ENCODE assay signal across 10 cellular contexts in the genomic region with DNA sequence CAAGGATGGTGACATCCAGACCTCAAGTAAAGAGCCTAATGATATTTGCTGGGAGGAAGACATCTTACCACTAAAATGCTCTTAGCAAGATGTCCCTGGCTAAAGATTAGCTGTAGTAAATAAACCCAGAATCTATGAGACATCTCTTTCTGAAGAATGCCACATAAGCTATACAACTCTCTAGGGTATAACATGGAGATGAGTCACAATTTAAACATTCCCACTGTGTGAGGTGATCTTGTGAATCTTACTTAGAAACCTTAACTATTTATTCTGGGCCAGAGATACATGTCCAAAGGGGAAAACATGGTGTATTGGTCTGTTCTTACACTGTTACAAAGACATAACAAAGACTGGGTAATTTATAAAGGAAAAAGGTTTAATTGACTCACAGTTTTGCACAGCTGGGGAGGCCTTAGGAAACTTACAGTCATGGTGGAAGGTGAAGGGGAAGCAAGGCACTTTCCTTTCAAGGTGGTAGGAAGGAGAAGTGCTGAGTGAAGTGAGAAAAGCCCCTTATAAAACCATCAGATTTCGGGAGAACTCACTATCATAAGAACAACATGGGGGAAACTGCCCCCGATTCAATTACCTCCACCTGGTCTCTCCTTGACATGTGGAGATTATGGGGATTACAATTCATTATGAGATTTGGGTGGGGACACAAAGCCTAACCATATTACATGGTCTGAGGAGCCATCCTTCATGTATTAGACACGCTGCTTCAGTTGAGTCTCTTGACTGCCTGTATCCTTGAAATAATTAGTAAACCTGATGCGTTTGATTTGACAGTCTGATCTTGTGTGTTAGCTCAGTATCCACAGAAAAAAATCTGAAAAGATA. TPM values are rescaled to one million over a fixed set of nuclear protein-coding genes. Genes with fewer than 3 reads are reported as not detected.
DNase-seq lines count a peak whose midpoint lies in the region; ATAC-seq, FAIRE-seq and TF ChIP-seq lines count a peak whose summit lies in the region.
"Had no signal": no experiment of that assay in that cellular context is flagged by ENCODE, and none has a peak within 500 bp of the region (broad histone marks: within the 10 kb centered on the region; RNA-seq: fewer than 3 reads in every experiment).

No MANE protein-coding gene starts in this region.

- peak overlapping the region; percentile 71 for H3K27ac Mint-ChIP-seq in activated T-helper 2 cell treated with anti-CD3 and anti-CD28 coated beads, Interferon-gamma antibody, Interleukin-2, Interleukin-4, amounts not matched to agents 10 μg/mL and 5 μg/mL and 100 μg/mL, durations not matched to agents 14 hours and 24 hours and 36 hours

- H3K4me2 ChIP-seq in OCI-LY7 (ENCODE audit: low read length), result no peak overlapping the region

- H3K4me3 ChIP-seq in OCI-LY7 (ENCODE audit: low read depth, low read length, poor library complexity, severe bottlenecking), result no peak overlapping the region

- H3K9me3 Mint-ChIP-seq in activated T-helper 2 cell treated with anti-CD3 and anti-CD28 coated beads, Interferon-gamma antibody, Interleukin-2, Interleukin-4, amounts not matched to agents 10 μg/mL and 5 μg/mL and 100 μg/mL, durations not matched to agents 14 hours and 24 hours and 36 hours, result peaks cover 11% of the 10 kb centered on the region

- in situ Hi-C loops in ACHN (cut with HindIII; ENCODE audit: low pct_ligation_motif_present, low pct_unique_long_range_greater_than_20kb, low sequenced_read_pairs), result no loop called here

- H3K4me1 Mint-ChIP-seq in activated T-helper 2 cell treated with anti-CD3 and anti-CD28 coated beads, Interferon-gamma antibody, Interleukin-2, Interleukin-4, amounts not matched to agents 10 μg/mL and 5 μg/mL and 100 μg/mL, durations not matched to agents 14 hours and 24 hours and 36 hours (ENCODE audit: low read depth), result peaks cover 26% of the 10 kb centered on the region

- H3K9me3 ChIP-seq in OCI-LY7 (ENCODE audit: low read length), result no peaks in the 10 kb centered on the region

- no peak overlapping the region for H3K4me3 Mint-ChIP-seq in activated T-helper 2 cell treated with anti-CD3 and anti-CD28 coated beads, Interferon-gamma antibody, Interleukin-2, Interleukin-4, amounts not matched to agents 10 μg/mL and 5 μg/mL and 100 μg/mL, durations not matched to agents 14 hours and 24 hours and 36 hours (ENCODE audit: low read depth)

- TF ChIP-seq POLR2A in H54 (IDR thresholded peaks at IDR 0.05; ENCODE audit: low read depth, low read length), result no peak

- no peaks in the 10 kb centered on the region for H4K20me1 ChIP-seq in OCI-LY7 (ENCODE audit: insufficient read depth, low read length)

- H3K4me1 ChIP-seq in OCI-LY7 (ENCODE audit: insufficient read depth, low read length, poor library complexity, severe bottlenecking), result no peaks in the 10 kb centered on the region

- no TSS peak for BruUV-seq in OCI-LY7 (replicated peaks; lab: Mats Ljungman, UMichigan)

- H3K36me3 Mint-ChIP-seq in activated T-helper 2 cell treated with anti-CD3 and anti-CD28 coated beads, Interferon-gamma antibody, Interleukin-2, Interleukin-4, amounts not matched to agents 10 μg/mL and 5 μg/mL and 100 μg/mL, durations not matched to agents 14 hours and 24 hours and 36 hours (ENCODE audit: low read depth), result peaks cover 72% of the 10 kb centered on the region

- H2AFZ ChIP-seq in OCI-LY7 (ENCODE audit: low read length), result no peak overlapping the region

- POLR2A ChIA-PET in OCI-LY7 (lab: Charles Lee), result interaction anchor here (0.7 to 1.9 kb wide), 3 partner anchors 9 to 16 kb away, joined by 3 to 5 read pairs (median 4); no protein-coding TSS in a partner anchor

- H3K27ac ChIP-seq in OCI-LY7 (ENCODE audit: low read depth, low read length, poor library complexity, severe bottlenecking), result no peak overlapping the region

- H3K9me2 ChIP-seq in OCI-LY7 (ENCODE audit: insufficient read depth, low read length), result no peaks in the 10 kb centered on the region

- no peaks in the 10 kb centered on the region for H3K27me3 Mint-ChIP-seq in activated T-helper 2 cell treated with anti-CD3 and anti-CD28 coated beads, Interferon-gamma antibody, Interleukin-2, Interleukin-4, amounts not matched to agents 10 μg/mL and 5 μg/mL and 100 μg/mL, durations not matched to agents 14 hours and 24 hours and 36 hours (ENCODE audit: low read depth)

- ATAC-seq in HG03457 (IDR thresholded peaks at IDR 0.05; ENCODE audit: unreplicated experiment) (no peak), GM21367 (IDR thresholded peaks at IDR 0.05; ENCODE audit: unreplicated experiment) (no peak)

- intact Hi-C loops in activated T-helper 2 cell treated with anti-CD3 and anti-CD28 coated beads, Interferon-gamma antibody, Interleukin-2, Interleukin-4, amounts not matched to agents 10 μg/mL and 5 μg/mL and 100 μg/mL, durations not matched to agents 14 hours and 24 hours and 36 hours (cut with micrococcal nuclease), result loop anchor here (2.0 kb wide), 1 partner anchor 16 kb away; the partner anchor contains the start of gene KRCC1
- intact Hi-C loops in OCI-LY7 (cut with micrococcal nuclease; ENCODE audit: unreplicated experiment), result no loop called here

- peak; percentile 95 for DNase-seq in ACHN
- peak; percentile 23 for DNase-seq in H54 (ENCODE audit: insufficient read length, low spot score)
- no peak for DNase-seq in activated T-helper 2 cell treated with anti-CD3 and anti-CD28 coated beads, Interferon-gamma antibody, Interleukin-2, Interleukin-4, amounts not matched to agents 10 μg/mL and 5 μg/mL and 100 μg/mL, durations not matched to agents 14 hours and 24 hours and 36 hours (ENCODE audit: low spot score)
- peak; percentile 96 for DNase-seq in iris pigment epithelial cell (ENCODE audit: low read depth)
- DNase-seq in activated effector memory CD4-positive, alpha-beta T cell treated with anti-CD3 and anti-CD28 coated beads, Interleukin-2, amount 50 U/mL, for 16 hours, result no peak
- DNase-seq in OCI-LY7 (ENCODE audit: low spot score), result no peak

- peak; percentile 98 for FAIRE-seq in H54 (lab: Jason Lieb, UNC)
- FAIRE-seq: TTC549 had no signal

- no peak for TF ChIP-seq CTCF in OCI-LY7 (conservative IDR thresholded peaks at IDR 0.05; ENCODE audit: low read length)

- CTCF ChIA-PET in OCI-LY7 (lab: Charles Lee; ENCODE audit: unreplicated experiment), result no interaction called here

- H3K36me3 ChIP-seq in OCI-LY7 (ENCODE audit: insufficient read depth, low read length), result peaks cover 26% of the 10 kb centered on the region

- no peaks in the 10 kb centered on the region for H3K79me2 ChIP-seq in OCI-LY7 (ENCODE audit: insufficient read depth, low read depth, low read length)

RNA-seq across cellular contexts. Expression of gene KRCC1, which starts 17.1 kb away (rescaled TPM):
- 17.5 and 18.7 TPM in 2 replicates for total RNA-seq in activated T-helper 2 cell treated with anti-CD3 and anti-CD28 coated beads, Interferon-gamma antibody, Interleukin-2, Interleukin-4, amounts not matched to agents 10 μg/mL and 5 μg/mL and 100 μg/mL, durations not matched to agents 14 hours and 24 hours and 36 hours
- 18.7 and 22.1 TPM in 2 replicates for total RNA-seq in OCI-LY7 (2014; rRNA removed; shearing (Covaris generic))
- total RNA-seq in OCI-LY7 (2022), result 26.6 and 31.7 TPM in 2 replicates

RNA-seq across cellular contexts. Expression of gene RNU2-63P, which starts 22.1 kb away (rescaled TPM):
- 19.7 and 21.6 TPM in 2 replicates for total RNA-seq in activated T-helper 2 cell treated with anti-CD3 and anti-CD28 coated beads, Interferon-gamma antibody, Interleukin-2, Interleukin-4, amounts not matched to agents 10 μg/mL and 5 μg/mL and 100 μg/mL, durations not matched to agents 14 hours and 24 hours and 36 hours
- 97.4 and 246 TPM in 2 replicates for total RNA-seq in OCI-LY7 (2014; rRNA removed; shearing (Covaris generic))
- total RNA-seq in OCI-LY7 (2022), result 4.8 and 17.9 TPM in 2 replicates
- total RNA-seq: ureter had no signal

RNA-seq across cellular contexts. Expression of gene SMYD1, which starts 29.1 kb away (rescaled TPM):
- total RNA-seq in activated T-helper 2 cell treated with anti-CD3 and anti-CD28 coated beads, Interferon-gamma antibody, Interleukin-2, Interleukin-4, amounts not matched to agents 10 μg/mL and 5 μg/mL and 100 μg/mL, durations not matched to agents 14 hours and 24 hours and 36 hours, result not detected in 2 replicates
- total RNA-seq in OCI-LY7 (2014; rRNA removed; shearing (Covaris generic)), result not detected in 2 replicates
- total RNA-seq in OCI-LY7 (2022), result not detected in 2 replicates
- total RNA-seq: ureter had no signal

Comparison
In these comparisons a context has a peak if more than half of its experiments do, and no peak if none do; other contexts are left out.
1. DNase-seq: peak in ACHN (single experiment), H54 (single experiment) and iris pigment epithelial cell (single experiment); none in activated T-helper 2 cell treated with anti-CD3 and anti-CD28 coated beads, Interferon-gamma antibody, Interleukin-2, Interleukin-4, amounts not matched to agents 10 μg/mL and 5 μg/mL and 100 μg/mL, durations not matched to agents 14 hours and 24 hours and 36 hours (single experiment), activated effector memory CD4-positive, alpha-beta T cell treated with anti-CD3 and anti-CD28 coated beads, Interleukin-2, amount 50 U/mL, for 16 hours (single experiment) and OCI-LY7 (single experiment).